In genomic region chr12:114668905-114669304, GRCh38 we compare ENCODE assay signal across 9 cellular contexts. TPM values are rescaled to one million over a fixed set of nuclear protein-coding genes. Genes with fewer than 3 reads are reported as not detected.
DNase-seq lines count a peak whose midpoint lies in the region; ATAC-seq and TF ChIP-seq lines count a peak whose summit lies in the region.
"Had no signal": no experiment of that assay in that cellular context is flagged by ENCODE, and none has a peak within 500 bp of the region (broad histone marks: within the 10 kb centered on the region; RNA-seq: fewer than 3 reads in every experiment).

No MANE protein-coding gene starts in this region.

- H3K9ac ChIP-seq in mesenchymal stem cell (ENCODE audit: low read length), result peak overlapping the region; percentile 87

- peak overlapping the region; percentile 80 for H2BK15ac ChIP-seq in mesenchymal stem cell (ENCODE audit: low read depth, poor library complexity, severe bottlenecking)

- no peak overlapping the region for H3K4me2 ChIP-seq in mesenchymal stem cell (ENCODE audit: low read length, poor library complexity, severe bottlenecking)
- H3K4me2 ChIP-seq in PC-9, result no peak overlapping the region

- peak in 1 of 8 donors; percentile 11 for ATAC-seq in heart right ventricle
- no peak for ATAC-seq in HG03097 (IDR thresholded peaks at IDR 0.05; ENCODE audit: low FRiP score, unreplicated experiment)

- H3F3A ChIP-seq in PC-9 (ENCODE audit: insufficient read depth, low read depth), result no peaks in the 10 kb centered on the region

- no peaks in the 10 kb centered on the region for H3K79me1 ChIP-seq in mesenchymal stem cell (replicated peaks; ENCODE audit: low read length, poor library complexity, severe bottlenecking)

- H3K4me3 ChIP-seq in heart right ventricle, result peak overlapping the region in 9 of 10 donors; percentile 33 to 54 (median 50)
- peak overlapping the region; percentile 60 for H3K4me3 ChIP-seq in choroid plexus epithelial cell (ENCODE audit: low read depth, low read length)
- H3K4me3 ChIP-seq in mesenchymal stem cell (ENCODE audit: insufficient read depth in 1 of 2, low read depth in 1 of 2, low read length in 2 of 2), result peak overlapping the region in 1 of 2 experiments; percentile 82
- peak overlapping the region; percentile 44 for H3K4me3 ChIP-seq in urinary bladder (ENCODE audit: low read depth, low read length)
- H3K4me3 ChIP-seq in PC-9, result no peak overlapping the region

- H2BK120ac ChIP-seq in mesenchymal stem cell (ENCODE audit: low read depth, low read length), result peak overlapping the region; percentile 97

- no peak overlapping the region for H3K23ac ChIP-seq in mesenchymal stem cell (ENCODE audit: low read length in 2 of 2)

- H3K9me3 ChIP-seq in heart right ventricle (no peaks in the 10 kb centered on the region), mesenchymal stem cell (ENCODE audit: control insufficient read depth, low read length) (no peaks in the 10 kb centered on the region), PC-9 (ENCODE audit: insufficient read depth, low read depth) (no peaks in the 10 kb centered on the region)

- TF ChIP-seq CTCF in heart right ventricle (IDR thresholded peaks at IDR 0.05), result no peak
- TF ChIP-seq CTCF in choroid plexus epithelial cell (conservative IDR thresholded peaks at IDR 0.05; ENCODE audit: low read depth, low read length), result no peak
- TF ChIP-seq CTCF in PC-9 (conservative IDR thresholded peaks at IDR 0.05), result no peak

- peak overlapping the region; percentile 92 for H4K8ac ChIP-seq in mesenchymal stem cell (ENCODE audit: low read length)

- CTCF ChIA-PET in PC-9 (lab: Charles Lee), result no interaction called here

- no peak overlapping the region for H2BK5ac ChIP-seq in mesenchymal stem cell (ENCODE audit: low read depth, low read length, poor library complexity, severe bottlenecking)

- H3K14ac ChIP-seq in mesenchymal stem cell (ENCODE audit: low read length in 2 of 2), result no peak overlapping the region

- peak overlapping the region; percentile 77 to 89 for H2BK12ac ChIP-seq in mesenchymal stem cell (ENCODE audit: low read length in 2 of 2)

- intact Hi-C loops in heart right ventricle (cut with DNase I), result loop anchor here (1.0 to 10.0 kb wide), 13 partner anchors 496 to 1088 kb away; no protein-coding TSS in a partner anchor
- intact Hi-C loops in cardiac septum (cut with DNase I), result loop anchor here (5.0 to 10.0 kb wide), 2 partner anchors 496 to 963 kb away; no protein-coding TSS in a partner anchor
- intact Hi-C loops in PC-9 (cut with micrococcal nuclease; ENCODE audit: unreplicated experiment), result no loop called here

- H3K27ac ChIP-seq in heart right ventricle, result peak overlapping the region in 9 of 10 donors; percentile 2 to 48 (median 30)
- H3K27ac ChIP-seq in mesenchymal stem cell (ENCODE audit: low read length, poor library complexity, severe bottlenecking), result no peak overlapping the region
- H3K27ac ChIP-seq in urinary bladder (ENCODE audit: low read depth), result peak overlapping the region; percentile 93
- H3K27ac ChIP-seq in PC-9, result no peak overlapping the region

- H3K4ac ChIP-seq in mesenchymal stem cell (ENCODE audit: low read depth in 1 of 2, low read length in 2 of 2), result peak overlapping the region in 1 of 2 experiments; percentile 67

- no peaks in the 10 kb centered on the region for H3K79me2 ChIP-seq in PC-9 (ENCODE audit: low read depth)

- peaks cover 0 to 35% (median 2%) of the 10 kb centered on the region in 9 donors for H3K36me3 ChIP-seq in heart right ventricle
- peaks cover 0 to 35% of the 10 kb centered on the region in 2 experiments for H3K36me3 ChIP-seq in mesenchymal stem cell (ENCODE audit: control insufficient read depth in 1 of 2, insufficient read depth in 2 of 2, low read depth in 1 of 2, low read length in 2 of 2)
- H3K36me3 ChIP-seq in urinary bladder (ENCODE audit: insufficient read depth), result peaks cover 2% of the 10 kb centered on the region
- no peaks in the 10 kb centered on the region for H3K36me3 ChIP-seq in PC-9 (ENCODE audit: low read depth)

- peak overlapping the region; percentile 40 to 92 for H3K18ac ChIP-seq in mesenchymal stem cell (ENCODE audit: low read depth in 1 of 2, low read length in 2 of 2)

- H3K27me3 ChIP-seq in heart right ventricle (peaks cover 6 to 100% (median 47%) of the 10 kb centered on the region in 7 donors), mesenchymal stem cell (ENCODE audit: control insufficient read depth in 1 of 2, insufficient read depth in 1 of 2, low read length in 2 of 2) (peaks cover 0 to 90% of the 10 kb centered on the region in 2 experiments), PC-9 (ENCODE audit: insufficient read depth, low read depth) (peaks cover 15% of the 10 kb centered on the region; the same call in 1 of the 2 replicates)

- DNase-seq in heart right ventricle (no peak), cardiac septum (ENCODE audit: low spot score) (no peak), choroid plexus epithelial cell (ENCODE audit: low read depth) (no peak), mesenchymal stem cell (no peak), PC-9 (no peak), NCI-H1417 (lab: John Stamatoyannopoulos, UW) (no peak)
- DNase-seq: activated CD4-positive, CD25-positive, alpha-beta regulatory T cell treated with anti-CD3 and anti-CD28 coated beads, Interleukin-2, amount 50 U/mL, for 72 hours had no signal

- peak overlapping the region; percentile 92 for H4K91ac ChIP-seq in mesenchymal stem cell (ENCODE audit: low read length)

- H3K4me1 ChIP-seq in heart right ventricle (peaks cover 2 to 49% (median 24%) of the 10 kb centered on the region in 9 donors), mesenchymal stem cell (ENCODE audit: control insufficient read depth, insufficient read depth, low read depth, low read length) (peaks cover 20% of the 10 kb centered on the region), urinary bladder (ENCODE audit: insufficient read depth) (no peaks in the 10 kb centered on the region), PC-9 (replicated peaks; ENCODE audit: insufficient read depth) (no peaks in the 10 kb centered on the region)

- POLR2A ChIA-PET in PC-9 (lab: Charles Lee; ENCODE audit: unreplicated experiment), result no interaction called here

- H3K9me2 ChIP-seq in PC-9 (ENCODE audit: insufficient read depth), result no peaks in the 10 kb centered on the region

- H2AFZ ChIP-seq in mesenchymal stem cell (ENCODE audit: low read depth, low read length), result no peak overlapping the region
- no peak overlapping the region for H2AFZ ChIP-seq in PC-9

- 17 to 20% methylated on average over 20 of the region's 20 CpGs for WGBS in heart right ventricle, 2 donors
- WGBS in mesenchymal stem cell, result 0% methylated on average over 3 of the region's 20 CpGs
- 16% methylated on average over 20 of the region's 20 CpGs for WGBS in urinary bladder

- H4K20me1 ChIP-seq in PC-9 (ENCODE audit: insufficient read depth), result no peaks in the 10 kb centered on the region

- no peak overlapping the region for H2AK5ac ChIP-seq in mesenchymal stem cell (ENCODE audit: low read length, severe bottlenecking)

- BruUV-seq in PC-9 (replicated peaks; lab: Mats Ljungman, UMichigan), result no TSS peak

RNA-seq across cellular contexts. Expression of gene TBX3, which starts 15.1 kb away (rescaled TPM):
- 10 to 100 TPM in 6 of 10 donors, 1 to 10 TPM in 4; 4.0 to 32.4 (median 11.4) TPM for total RNA-seq in heart right ventricle
- 10 to 100 TPM in 1 of 2 donors, 1 to 10 TPM in 1; 9.7 to 20.9 TPM for polyA plus RNA-seq in heart right ventricle
- total RNA-seq in cardiac septum, result 17.1 TPM
- 59.8 TPM for polyA plus RNA-seq in mesenchymal stem cell (2013, experiment 1 of 2)
- polyA plus RNA-seq in mesenchymal stem cell (2013, experiment 2 of 2), result 57.6 TPM
- 123 TPM for total RNA-seq in urinary bladder
- 53.8 TPM for polyA plus RNA-seq in urinary bladder
- not detected in 2 replicates for total RNA-seq in PC-9 (2021)

Comparison
In these comparisons a context has a peak if more than half of its experiments do, and no peak if none do; other contexts are left out.
1. H3K27ac ChIP-seq: peak in heart right ventricle (9 of 10) and urinary bladder (single experiment); none in mesenchymal stem cell (single experiment) and PC-9 (single experiment).